12 cellular contexts compared by ENCODE assay signal in the genomic region with DNA sequence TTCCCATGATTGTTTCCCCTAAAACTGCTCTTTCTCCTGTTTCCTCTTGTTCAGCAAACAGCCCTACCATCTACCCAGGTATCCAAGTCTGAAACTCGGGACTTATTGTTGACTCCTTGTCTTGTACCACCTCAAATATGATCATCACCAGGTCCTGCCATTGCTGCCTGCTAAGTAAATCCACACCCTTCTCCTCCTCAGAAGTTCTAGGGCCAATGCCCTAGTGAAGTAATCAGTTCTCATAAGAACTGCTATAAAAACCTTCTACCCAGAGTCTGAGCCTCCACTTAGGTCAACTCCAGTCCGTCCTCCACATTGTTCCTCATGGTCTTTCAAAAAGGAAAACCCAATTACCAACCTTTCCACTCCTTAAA.
DNase-seq lines count a peak whose midpoint lies in the region; ATAC-seq, FAIRE-seq and TF ChIP-seq lines count a peak whose summit lies in the region.
"Had no signal": no experiment of that assay in that cellular context is flagged by ENCODE, and none has a peak within 500 bp of the region (broad histone marks: within the 10 kb centered on the region; RNA-seq: fewer than 3 reads in every experiment).

No MANE protein-coding gene starts in this region.

- H3K4me3 Mint-ChIP-seq in activated T-cell treated with anti-CD3 and anti-CD28 coated beads, Interleukin-2, amount 50 U/mL, for 4 hours = peak overlapping the region; percentile 66
- H3K4me3 Mint-ChIP-seq in T-cell = peak overlapping the region; percentile 68 to 74 (median 71)

- peak overlapping the region; percentile 90 for H2AFZ ChIP-seq in HepG2 (ENCODE audit: low read length)

- ATAC-seq in activated T-cell treated with anti-CD3 and anti-CD28 coated beads, Interleukin-2, amount 50 U/mL, for 4 hours = no peak
- ATAC-seq in T-cell (replicated peaks in 1 of 4) (no peak), HepG2 (no peak), GM19397 (IDR thresholded peaks at IDR 0.05; ENCODE audit: unreplicated experiment) (no peak), pancreas (no peak)

- no peak for TF ChIP-seq RAD21 in HepG2 (CRISPR knock-in tag; IDR thresholded peaks at IDR 0.05)

- H3K4me1 Mint-ChIP-seq in activated T-cell treated with anti-CD3 and anti-CD28 coated beads, Interleukin-2, amount 50 U/mL, for 4 hours (ENCODE audit: low read depth) = peaks cover 11% of the 10 kb centered on the region
- peaks cover 13 to 17% (median 15%) of the 10 kb centered on the region in 3 donors for H3K4me1 Mint-ChIP-seq in T-cell

- FAIRE-seq in HepG2 (lab: Jason Lieb, UNC) = no peak
- FAIRE-seq in pancreas (lab: Jason Lieb, UNC) = no peak
- FAIRE-seq: endometrium had no signal

- H3K4me3 ChIP-seq in HepG2 (replicated peaks in 1 of 3; ENCODE audit: insufficient read depth in 1 of 3, low read depth in 2 of 3, low read length in 3 of 3) = peak overlapping the region in 2 of 3 experiments; percentile 32 to 53; a peak in 3 of 6 replicates
- peak overlapping the region in 1 of 4 donors; percentile 17 for H3K4me3 ChIP-seq in pancreas
- H3K4me3 ChIP-seq: prostate gland had no signal

- TF ChIP-seq CTCF in HepG2 (CRISPR knock-in tag; IDR thresholded peaks at IDR 0.05) (no peak), pancreas (IDR thresholded peaks at IDR 0.05) (no peak)

- POLR2A ChIA-PET in T-cell (lab: Charles Lee) = no interaction called here
- POLR2A ChIA-PET in HepG2 (lab: Yijun Ruan, JAX) = no interaction called here

- H3K36me3 ChIP-seq in HepG2 (replicated peaks in 1 of 2; ENCODE audit: control insufficient read depth in 1 of 2, insufficient read depth in 2 of 2, low read length in 2 of 2) = no peaks in the 10 kb centered on the region
- H3K36me3 ChIP-seq in pancreas = no peaks in the 10 kb centered on the region
- H3K36me3 ChIP-seq: prostate gland had no signal

- H3K27ac ChIP-seq in HepG2 (ENCODE audit: extremely low read length, insufficient read depth, low read length) (no peak overlapping the region), substantia nigra (ENCODE audit: low read depth, low read length, poor library complexity, severe bottlenecking) (peak overlapping the region; percentile 47), pancreas (peak overlapping the region in 1 of 4 donors; percentile 17)
- H3K27ac ChIP-seq: prostate gland had no signal

- CTCF ChIA-PET in T-cell (lab: Charles Lee) (no interaction called here), HepG2 (lab: Yijun Ruan, JAX; ENCODE audit: low intra/inter-chr PET ratio, low total read pairs) (no interaction called here)

- H3K4me2 ChIP-seq in HepG2 (ENCODE audit: low read depth, low read length) = peak overlapping the region; percentile 69

- H3K9me3 Mint-ChIP-seq in activated T-cell treated with anti-CD3 and anti-CD28 coated beads, Interleukin-2, amount 50 U/mL, for 4 hours = peaks cover 5% of the 10 kb centered on the region
- peaks cover 0 to 4% (median 0%) of the 10 kb centered on the region in 3 donors for H3K9me3 Mint-ChIP-seq in T-cell

- TF ChIP-seq POLR2A in HepG2 (IDR thresholded peaks at IDR 0.05; ENCODE audit: insufficient read depth in 1 of 2, low read depth in 2 of 2, low read length in 2 of 2) = no peak

- peaks cover 14% of the 10 kb centered on the region for H3K4me1 ChIP-seq in HepG2 (ENCODE audit: insufficient read depth, low read length)
- H3K4me1 ChIP-seq in pancreas = no peaks in the 10 kb centered on the region
- H3K4me1 ChIP-seq: prostate gland had no signal

- in situ Hi-C loops in HepG2 (cut with HindIII; ENCODE audit: extremely low pct_ligation_motif_present, low pct_unique_long_range_greater_than_20kb) = no loop called here

- H3K9ac ChIP-seq in HepG2 (ENCODE audit: insufficient read depth, low read depth, low read length) = peak overlapping the region; percentile 33; the same call in 1 of the 2 replicates

- H3K36me3 Mint-ChIP-seq in activated T-cell treated with anti-CD3 and anti-CD28 coated beads, Interleukin-2, amount 50 U/mL, for 4 hours (ENCODE audit: insufficient read depth) = no peaks in the 10 kb centered on the region
- H3K36me3 Mint-ChIP-seq in T-cell = no peaks in the 10 kb centered on the region

- BruUV-seq in HepG2 (replicated peaks; lab: Mats Ljungman, UMichigan) = no TSS peak

- H3K79me2 ChIP-seq in HepG2 (ENCODE audit: insufficient read depth, low read length) = no peaks in the 10 kb centered on the region

- TF ChIP-seq EP300 in HepG2 (IDR thresholded peaks at IDR 0.05; ENCODE audit: low read depth in 2 of 2, low read length in 2 of 2) = no peak
- TF ChIP-seq EP300 in HepG2 (CRISPR knock-in tag; IDR thresholded peaks at IDR 0.05; ENCODE audit: borderline replicate concordance) = no peak

- 8% methylated on average over 2 of the region's 2 CpGs for whole genome bisulfite sequencing in HepG2 (ENCODE audit: low lambda C conversion rate)
- 71 to 72% methylated on average over 2 of the region's 2 CpGs for WGBS in pancreas, 2 donors

- no peak overlapping the region for H3K27ac Mint-ChIP-seq in T-cell

- no peak for DNase-seq in activated T-cell treated with anti-CD3 and anti-CD28 coated beads, Interleukin-2, amount 50 U/mL, for 4 hours
- DNase-seq in activated T-cell treated with anti-CD3 and anti-CD28 coated beads, Interleukin-2, amount 50 U/mL, for 1 hour = no peak
- DNase-seq in T-cell = no peak
- no peak for DNase-seq in HepG2 (ENCODE audit: low spot score)
- DNase-seq in substantia nigra (lab: John Stamatoyannopoulos, UW) = no peak
- no peak for DNase-seq in activated naive CD4-positive, alpha-beta T cell treated with anti-CD3 and anti-CD28 coated beads, Interleukin-2, amount 50 U/mL, for 16 hours
- no peak for DNase-seq in pancreas
- DNase-seq: GF-D8, Karpas-422 had no signal

- peaks cover 4% of the 10 kb centered on the region for H3K27me3 Mint-ChIP-seq in activated T-cell treated with anti-CD3 and anti-CD28 coated beads, Interleukin-2, amount 50 U/mL, for 4 hours (ENCODE audit: low read depth)
- peaks cover 4 to 6% of the 10 kb centered on the region in 2 donors for H3K27me3 Mint-ChIP-seq in T-cell

- no peaks in the 10 kb centered on the region for H3K9me3 ChIP-seq in HepG2 (ENCODE audit: low read length)
- no peaks in the 10 kb centered on the region for H3K9me3 ChIP-seq in pancreas
- H3K9me3 ChIP-seq: prostate gland had no signal

- no peaks in the 10 kb centered on the region for H4K20me1 ChIP-seq in HepG2 (ENCODE audit: insufficient read depth, low read length)

- H3K27me3 ChIP-seq in HepG2 (ENCODE audit: control insufficient read depth in 1 of 2, insufficient read depth in 2 of 2, low read length in 2 of 2) (no peaks in the 10 kb centered on the region), pancreas (no peaks in the 10 kb centered on the region)

- intact Hi-C loops in HepG2 (cut with micrococcal nuclease; ENCODE audit: unreplicated experiment) (no loop called here), pancreas (cut with DNase I) (no loop called here)

TF ChIP-seq in HepG2, 621 proteins besides CTCF, POLR2A, EP300 and RAD21:
- no peak for TF ChIP-seq SRSF4 (IDR thresholded peaks at IDR 0.05; ENCODE audit: low read depth, low read length, poor library complexity, severe bottlenecking)
